17 cellular contexts compared by ENCODE assay signal in the genomic region with DNA sequence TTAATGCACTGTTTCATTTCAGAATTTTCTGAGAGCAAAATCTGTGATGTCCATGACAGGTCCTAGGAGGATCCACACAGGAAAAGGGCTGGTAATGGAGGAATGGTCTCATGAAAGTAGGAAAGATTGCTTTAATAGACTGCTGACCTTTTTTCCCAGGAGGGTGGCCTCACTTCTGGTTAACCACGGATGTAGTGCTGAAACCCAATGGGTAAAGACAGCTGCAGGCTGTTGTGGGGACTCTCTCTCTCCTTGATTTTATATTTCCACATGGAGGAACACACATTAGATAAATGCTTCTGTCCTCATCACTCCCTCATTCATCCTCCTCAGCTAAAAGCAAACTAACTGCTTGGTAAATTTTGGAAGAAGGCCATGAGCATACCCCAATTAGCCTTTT. TPM values are rescaled to one million over a fixed set of nuclear protein-coding genes. Genes with fewer than 3 reads are reported as not detected.
DNase-seq lines count a peak whose midpoint lies in the region; ATAC-seq, FAIRE-seq and TF ChIP-seq lines count a peak whose summit lies in the region.
"Had no signal": no experiment of that assay in that cellular context is flagged by ENCODE, and none has a peak within 500 bp of the region (broad histone marks: within the 10 kb centered on the region; RNA-seq: fewer than 3 reads in every experiment).

No MANE protein-coding gene starts in this region.

- no peak for TF ChIP-seq EP300 in GM12878 (IDR thresholded peaks at IDR 0.05; ENCODE audit: borderline replicate concordance in 1 of 2, control insufficient read depth in 1 of 2, low read depth in 2 of 2, low read length in 2 of 2)

- BruUV-seq in GM12878 (replicated peaks; lab: Mats Ljungman, UMichigan), result no TSS peak

- intact Hi-C loops in GM12878 (cut with micrococcal nuclease; ENCODE audit: unreplicated experiment), result no loop called here

- TF ChIP-seq CTCF in GM12878 (IDR thresholded peaks at IDR 0.05 in 2 of 3, conservative IDR thresholded peaks at IDR 0.05 in 1 of 3; ENCODE audit: control insufficient read depth in 2 of 3, extremely low read depth in 1 of 3, insufficient read depth in 1 of 3, low read depth in 3 of 3, low read length in 3 of 3), result no peak
- no peak for TF ChIP-seq CTCF in brain microvascular endothelial cell (IDR thresholded peaks at IDR 0.05; ENCODE audit: low read depth, low read length, missing control alignments)

- H3K9me3 Mint-ChIP-seq in activated naive CD4-positive, alpha-beta T cell treated with anti-CD3 and anti-CD28 coated beads, Interleukin-2, amount 50 U/mL, for 24 hours, result peaks cover 12% of the 10 kb centered on the region
- peaks cover 0 to 5% of the 10 kb centered on the region in 2 donors for H3K9me3 Mint-ChIP-seq in stimulated activated naive CD8-positive, alpha-beta T cell treated with anti-CD3 and anti-CD28 coated beads, Interleukin-15, amount 100 ng/mL, for 72 hours

- POLR2A ChIA-PET in GM12878 (lab: Charles Lee), result no interaction called here

- H3K27me3 Mint-ChIP-seq in activated naive CD4-positive, alpha-beta T cell treated with anti-CD3 and anti-CD28 coated beads, Interleukin-2, amount 50 U/mL, for 24 hours, result no peaks in the 10 kb centered on the region
- H3K27me3 Mint-ChIP-seq in stimulated activated naive CD8-positive, alpha-beta T cell treated with anti-CD3 and anti-CD28 coated beads, Interleukin-15, amount 100 ng/mL, for 72 hours, result no peaks in the 10 kb centered on the region
- H3K27me3 Mint-ChIP-seq: activated CD4-positive, alpha-beta T cell treated with anti-CD3 and anti-CD28 coated beads for 36 hours had no signal

- H3K4me1 Mint-ChIP-seq in activated naive CD4-positive, alpha-beta T cell treated with anti-CD3 and anti-CD28 coated beads, Interleukin-2, amount 50 U/mL, for 24 hours, result peaks cover 90% of the 10 kb centered on the region
- peaks cover 79% of the 10 kb centered on the region for H3K4me1 Mint-ChIP-seq in stimulated activated naive CD8-positive, alpha-beta T cell treated with anti-CD3 and anti-CD28 coated beads, Interleukin-15, amount 100 ng/mL, for 72 hours

- RAD21 ChIA-PET in GM12878 (lab: Charles Lee; ENCODE audit: unreplicated experiment), result no interaction called here

- no peak overlapping the region for H3K4me2 ChIP-seq in GM12878 (ENCODE audit: control insufficient read depth, insufficient read depth)

- no peak overlapping the region for H3K9ac ChIP-seq in GM12878 (ENCODE audit: control insufficient read depth, insufficient read depth, low read length)

- CTCF ChIA-PET in GM12878 (lab: Yijun Ruan, JAX), result no interaction called here

- no peak overlapping the region for H3K27ac ChIP-seq in GM12878 (ENCODE audit: control insufficient read depth, insufficient read depth)
- H3K27ac ChIP-seq in brain microvascular endothelial cell, result no peak overlapping the region
- H3K27ac ChIP-seq: esophagus muscularis mucosa, SJCRH30, suprapubic skin had no signal

- H3K27ac Mint-ChIP-seq in activated naive CD4-positive, alpha-beta T cell treated with anti-CD3 and anti-CD28 coated beads, Interleukin-2, amount 50 U/mL, for 24 hours, result peak overlapping the region; percentile 88
- peak overlapping the region in 1 of 2 donors; percentile 77 for H3K27ac Mint-ChIP-seq in stimulated activated naive CD8-positive, alpha-beta T cell treated with anti-CD3 and anti-CD28 coated beads, Interleukin-15, amount 100 ng/mL, for 72 hours
- H3K27ac Mint-ChIP-seq: activated CD4-positive, alpha-beta T cell treated with anti-CD3 and anti-CD28 coated beads for 36 hours had no signal

- H3K36me3 Mint-ChIP-seq in activated naive CD4-positive, alpha-beta T cell treated with anti-CD3 and anti-CD28 coated beads, Interleukin-2, amount 50 U/mL, for 24 hours, result peaks cover 9% of the 10 kb centered on the region

- no peaks in the 10 kb centered on the region for H3K27me3 ChIP-seq in GM12878 (replicated peaks in 1 of 2; ENCODE audit: control insufficient read depth in 2 of 2, insufficient read depth in 2 of 2, low read length in 1 of 2)
- H3K27me3 ChIP-seq in brain microvascular endothelial cell (replicated peaks), result no peaks in the 10 kb centered on the region
- H3K27me3 ChIP-seq: esophagus muscularis mucosa, MG63, SJCRH30, suprapubic skin had no signal

- peaks cover 8% of the 10 kb centered on the region for H3K4me1 ChIP-seq in GM12878 (ENCODE audit: control insufficient read depth, insufficient read depth, low read length)
- H3K4me1 ChIP-seq: esophagus muscularis mucosa, SJCRH30 had no signal

- TF ChIP-seq RAD21 in GM12878 (IDR thresholded peaks at IDR 0.05; ENCODE audit: insufficient read depth, low read depth, low read length), result no peak

- no peak for FAIRE-seq in GM12878 (lab: Jason Lieb, UNC)
- FAIRE-seq: H54 had no signal

- no peak for TF ChIP-seq POLR2A in GM12878 (IDR thresholded peaks at IDR 0.05; ENCODE audit: low read depth, low read length)

- in situ Hi-C loops in GM12878 (cut with MboI) (no loop called here), brain microvascular endothelial cell (cut with HindIII; ENCODE audit: low pct_ligation_motif_present, low sequenced_read_pairs) (no loop called here)

- no peaks in the 10 kb centered on the region; the same call in 2 of the 3 replicates for H3K9me3 ChIP-seq in GM12878 (replicated peaks; ENCODE audit: control insufficient read depth, insufficient read depth, low read length)
- H3K9me3 ChIP-seq: esophagus muscularis mucosa, MG63, SJCRH30, suprapubic skin had no signal

- H2AFZ ChIP-seq in GM12878 (ENCODE audit: control insufficient read depth, low read depth, low read length), result no peak overlapping the region

- SMC1A ChIA-PET in GM12878 (lab: Charles Lee; ENCODE audit: uncharacterized antibody, unreplicated experiment), result interaction anchor here (1.5 kb wide), 1 partner anchor 32 kb away, joined by 5 read pairs; no protein-coding TSS in a partner anchor

- H4K20me1 ChIP-seq in GM12878 (ENCODE audit: control insufficient read depth, insufficient read depth), result no peaks in the 10 kb centered on the region

- no peak for ATAC-seq in GM12878
- no peak for ATAC-seq in stimulated activated naive CD8-positive, alpha-beta T cell treated with anti-CD3 and anti-CD28 coated beads, Interleukin-15, amount 100 ng/mL, for 72 hours
- ATAC-seq: activated CD4-positive, alpha-beta T cell treated with anti-CD3 and anti-CD28 coated beads for 36 hours; left ventricle myocardium superior had no signal

- no peaks in the 10 kb centered on the region for H3K79me2 ChIP-seq in GM12878 (ENCODE audit: control insufficient read depth, insufficient read depth, low read length)

- no peaks in the 10 kb centered on the region for H3K36me3 ChIP-seq in GM12878 (ENCODE audit: control insufficient read depth in 2 of 2, insufficient read depth in 2 of 2, low read length in 1 of 2)
- H3K36me3 ChIP-seq in brain microvascular endothelial cell (replicated peaks), result no peaks in the 10 kb centered on the region
- H3K36me3 ChIP-seq: esophagus muscularis mucosa, MG63, SJCRH30, suprapubic skin had no signal

- WGBS in GM12878 (ENCODE audit: insufficient coverage, insufficient replicate concordance, low lambda C conversion rate, missing lambda C conversion rate), result 0% methylated on average over 1 of the region's 1 CpG

- H3K4me3 Mint-ChIP-seq in activated naive CD4-positive, alpha-beta T cell treated with anti-CD3 and anti-CD28 coated beads, Interleukin-2, amount 50 U/mL, for 24 hours, result peak overlapping the region; percentile 57
- H3K4me3 Mint-ChIP-seq in stimulated activated naive CD8-positive, alpha-beta T cell treated with anti-CD3 and anti-CD28 coated beads, Interleukin-15, amount 100 ng/mL, for 72 hours, result peak overlapping the region; percentile 23 to 44
- H3K4me3 Mint-ChIP-seq: activated CD4-positive, alpha-beta T cell treated with anti-CD3 and anti-CD28 coated beads for 36 hours had no signal

- H3K4me3 ChIP-seq in GM12878, result no peak overlapping the region
- no peak overlapping the region for H3K4me3 ChIP-seq in brain microvascular endothelial cell (ENCODE audit: low read depth, low read length)
- H3K4me3 ChIP-seq: esophagus muscularis mucosa, MG63, SJCRH30, suprapubic skin had no signal

- no peak for DNase-seq in activated naive CD4-positive, alpha-beta T cell treated with Interleukin-2 at 50 U/mL for 16 hours
- peak; percentile 18 for DNase-seq in NOMO-1 treated with DMSO at 0.1 percent for 48 hours (lab: John Stamatoyannopoulos, UW; ENCODE audit: unreplicated experiment)
- DNase-seq in GM12878 (ENCODE audit: low read depth, low spot score), result no peak
- no peak for DNase-seq in stimulated activated naive CD8-positive, alpha-beta T cell treated with anti-CD3 and anti-CD28 coated beads, Interleukin-15, amount 100 ng/mL, for 72 hours
- DNase-seq in HK-2 (ENCODE audit: unreplicated experiment), result no peak
- no peak for DNase-seq in brain microvascular endothelial cell
- no peak for DNase-seq in amniotic stem cell (lab: John Stamatoyannopoulos, UW)
- DNase-seq: activated CD4-positive, alpha-beta T cell treated with anti-CD3 and anti-CD28 coated beads for 36 hours; left ventricle myocardium superior; MG63; NCI-H2029; NCI-H510A treated with DMSO at 0.1 percent for 48 hours; SJCRH30 had no signal

TF ChIP-seq in GM12878, 131 proteins besides CTCF, POLR2A, EP300 and RAD21 (continues in another document):
- TF ChIP-seq NR2C2 (IDR thresholded peaks at IDR 0.05; ENCODE audit: borderline replicate concordance, control insufficient read depth, insufficient read length, low read depth) (no peak), ZNF24 (IDR thresholded peaks at IDR 0.05) (no peak), SPI1 (IDR thresholded peaks at IDR 0.05; ENCODE audit: borderline replicate concordance, insufficient read depth, low read depth, low read length) (no peak), STAT3 (IDR thresholded peaks at IDR 0.05; ENCODE audit: low read depth, low read length) (no peak), GABPA (IDR thresholded peaks at IDR 0.05; ENCODE audit: low read depth) (no peak), CREB1 (IDR thresholded peaks at IDR 0.05; ENCODE audit: low read depth) (no peak), RUNX3 (IDR thresholded peaks at IDR 0.05; ENCODE audit: low read length) (peak; percentile 49)

RNA-seq across cellular contexts. Expression of a gene that starts 23.6 kb away (rescaled TPM):
- 176 and 194 TPM in 2 replicates for total RNA-seq in GM12878 (2013; cell fraction: nucleolus; rRNA removed)
- 38.6 and 38.9 TPM in 2 replicates for total RNA-seq in GM12878 (2014; rRNA removed)
- total RNA-seq in GM12878 (2014; rRNA removed; fragmentation: Illumina TruSeq; extraction: Trizol), result 38.7 and 40.5 TPM in 2 replicates
- 37.9 and 41.1 TPM in 2 replicates for total RNA-seq in GM12878 (2021)
- 19.2 TPM for polyA plus RNA-seq in GM12878 (2011; ENCODE audit: low read depth)
- 47.4 and 48.2 TPM in 2 replicates for polyA plus RNA-seq in GM12878 (2011; rRNA removed)
- 31.8 and 32.2 TPM in 2 replicates for polyA plus RNA-seq in GM12878 (2011; cell fraction: cytosol; rRNA removed)
- polyA plus RNA-seq in GM12878 (2011; cell fraction: nucleus; rRNA removed), result 24.3 and 24.9 TPM in 2 replicates
- 21.1 and 21.5 TPM in 2 replicates for polyA plus RNA-seq in GM12878 (2012)
- 44.9 and 49.9 TPM in 2 replicates for polyA plus RNA-seq in GM12878 (2014; fragmentation: Illumina TruSeq; extraction: Trizol)
- polyA plus RNA-seq in GM12878 (2014; fragmentation: Nextera tagmentation; extraction: Ambion mirVana), result 10 to 100 TPM; 22.2 to 23.6 TPM
- polyA plus RNA-seq in GM12878 (2014; rRNA removed), result 28.9 and 30.8 TPM in 2 replicates
- 10 to 100 TPM; 25.9 TPM for polyA plus RNA-seq in GM12878 (2016; fragmentation: Nextera tagmentation; extraction: Ambion mirVana)
- polyA minus RNA-seq in GM12878 (2011; rRNA and poly(A)+ RNA removed), result 66.1 and 82.5 TPM in 2 replicates
- polyA minus RNA-seq in GM12878 (2011; cell fraction: cytosol; rRNA and poly(A)+ RNA removed), result 17.1 and 17.3 TPM in 2 replicates
- polyA minus RNA-seq in GM12878 (2011; cell fraction: nucleus; rRNA and poly(A)+ RNA removed), result 31.1 and 44.0 TPM in 2 replicates
